ENCODE assay signal across 8 cellular contexts in genomic region chr5:10441992-10442435, GRCh38. TPM values are rescaled to one million over a fixed set of nuclear protein-coding genes. Genes with fewer than 3 reads are reported as not detected.
DNase-seq lines count a peak whose midpoint lies in the region; ATAC-seq and TF ChIP-seq lines count a peak whose summit lies in the region.

No MANE protein-coding gene starts in this region.

- 0 to 1% methylated on average over 21 to 36 of the region's 44 CpGs for whole genome bisulfite sequencing in lower leg skin, 2 donors

- no peaks in the 10 kb centered on the region for H3K9me3 ChIP-seq in upper lobe of right lung

- in situ Hi-C loops in brain microvascular endothelial cell (cut with HindIII; ENCODE audit: low pct_ligation_motif_present, low sequenced_read_pairs) = no loop called here

- H3K36me3 ChIP-seq in GM06990 (ENCODE audit: control insufficient read depth, insufficient read depth, low read length) = no peaks in the 10 kb centered on the region
- H3K36me3 ChIP-seq in brain microvascular endothelial cell (replicated peaks) = no peaks in the 10 kb centered on the region
- H3K36me3 ChIP-seq in upper lobe of right lung = peaks cover 1% of the 10 kb centered on the region

- DNase-seq in GM06990 (ENCODE audit: extremely low read depth, insufficient read length) (no peak), HL-60 (ENCODE audit: low read depth in 1 of 2, low spot score in 1 of 2) (no peak), brain microvascular endothelial cell (no peak), lower leg skin (ENCODE audit: low spot score in 2 of 2) (no peak), upper lobe of right lung (no peak), NCI-H446 (lab: John Stamatoyannopoulos, UW) (no peak), iPS-NIHi11 (ENCODE audit: low spot score) (no peak)

- peak; percentile 51 for ATAC-seq in GM21390 (IDR thresholded peaks at IDR 0.05; ENCODE audit: unreplicated experiment)
- peak; percentile 60 for ATAC-seq in upper lobe of right lung

- TF ChIP-seq CTCF in GM06990 (IDR thresholded peaks at IDR 0.05; ENCODE audit: insufficient read depth, low read length, poor library complexity, severe bottlenecking) (no peak), HL-60 (IDR thresholded peaks at IDR 0.05; ENCODE audit: insufficient read depth, low read length) (no peak), brain microvascular endothelial cell (IDR thresholded peaks at IDR 0.05; ENCODE audit: low read depth, low read length, missing control alignments) (no peak), lower leg skin (IDR thresholded peaks at IDR 0.05) (no peak), upper lobe of right lung (IDR thresholded peaks at IDR 0.05) (no peak)

- peaks cover 16% of the 10 kb centered on the region for H3K4me1 ChIP-seq in upper lobe of right lung

- TF ChIP-seq POLR2A in lower leg skin (IDR thresholded peaks at IDR 0.05) = no peak

- intact Hi-C loops in lower leg skin (cut with DNase I; ENCODE audit: low total_unique reads) = loop anchor here (10.0 kb wide), 1 partner anchor 323 kb away; the partner anchor contains the start of gene DAP
- intact Hi-C loops in upper lobe of right lung (cut with DNase I) = no loop called here

- H3K4me3 ChIP-seq in GM06990 (replicated peaks; ENCODE audit: low read depth, low read length) (peak overlapping the region; percentile 67), HL-60 (replicated peaks; ENCODE audit: insufficient read depth, low read length) (peak overlapping the region; percentile 85), brain microvascular endothelial cell (ENCODE audit: low read depth, low read length) (peak overlapping the region; percentile 69), lower leg skin (ENCODE audit: low read depth, poor library complexity, severe bottlenecking) (peak overlapping the region; percentile 43), upper lobe of right lung (peak overlapping the region; percentile 55)

- no peaks in the 10 kb centered on the region for H3K27me3 ChIP-seq in GM06990 (replicated peaks; ENCODE audit: control insufficient read depth, insufficient read depth, low read length)
- no peaks in the 10 kb centered on the region for H3K27me3 ChIP-seq in HL-60 (ENCODE audit: insufficient read depth, poor library complexity, severe bottlenecking)
- no peaks in the 10 kb centered on the region for H3K27me3 ChIP-seq in brain microvascular endothelial cell (replicated peaks)
- no peaks in the 10 kb centered on the region for H3K27me3 ChIP-seq in upper lobe of right lung

- H3K27ac ChIP-seq in HL-60 (replicated peaks) = peak overlapping the region; percentile 69
- no peak overlapping the region for H3K27ac ChIP-seq in brain microvascular endothelial cell
- H3K27ac ChIP-seq in upper lobe of right lung = peak overlapping the region; percentile 55

RNA-seq across cellular contexts. Expression of gene ROPN1L, which starts 0.3 kb away (rescaled TPM):
- total RNA-seq in lower leg skin (1 to 10 TPM in 2 of 4 donors, under 1 TPM in 1, not detected in 1; 0.71 to 4.0 (median 1.0) TPM), upper lobe of right lung (1.9 TPM)
